In genomic region chr3:46663611-46664135, GRCh38 we compare ENCODE assay signal across 8 cellular contexts. TPM values are rescaled to one million over a fixed set of nuclear protein-coding genes. Genes with fewer than 3 reads are reported as not detected.
A peak's percentile ranks its signal among the peaks of the same experiment; 100 is the strongest.
DNase-seq lines count a peak whose midpoint lies in the region; ATAC-seq, FAIRE-seq and TF ChIP-seq lines count a peak whose summit lies in the region.

No MANE protein-coding gene starts in this region.

- H3K4me3 ChIP-seq in OCI-LY7 (ENCODE audit: low read depth, low read length, poor library complexity, severe bottlenecking) (no peak overlapping the region), heart left ventricle (no peak overlapping the region), small intestine (ENCODE audit: low read depth in 1 of 2, low read length in 2 of 2) (no peak overlapping the region)

- intact Hi-C loops in OCI-LY7 (cut with micrococcal nuclease; ENCODE audit: unreplicated experiment) (no loop called here), heart left ventricle (cut with DNase I) (loop anchor here in 2 of 10 donors (2.0 to 10.0 kb wide), 3 partner anchors 33 to 229 kb away; partner anchors contain the start of gene LRRC2 (in 1 of the 2))

- H2AFZ ChIP-seq in OCI-LY7 (ENCODE audit: low read length), result no peak overlapping the region

- no peaks in the 10 kb centered on the region for H3K79me2 ChIP-seq in OCI-LY7 (ENCODE audit: insufficient read depth, low read depth, low read length)

- POLR2A ChIA-PET in OCI-LY7 (lab: Charles Lee), result no interaction called here

- H4K20me1 ChIP-seq in OCI-LY7 (ENCODE audit: insufficient read depth, low read length), result no peaks in the 10 kb centered on the region

- peaks cover 5% of the 10 kb centered on the region for H3K4me1 ChIP-seq in OCI-LY7 (ENCODE audit: insufficient read depth, low read length, poor library complexity, severe bottlenecking)
- H3K4me1 ChIP-seq in heart left ventricle, result peaks cover 0 to 83% (median 44%) of the 10 kb centered on the region in 12 donors
- H3K4me1 ChIP-seq in small intestine (ENCODE audit: control insufficient read depth in 2 of 2, insufficient read depth in 1 of 2, low read depth in 1 of 2, low read length in 1 of 2), result no peaks in the 10 kb centered on the region

- TF ChIP-seq CTCF in OCI-LY7 (conservative IDR thresholded peaks at IDR 0.05; ENCODE audit: low read length), result peak; percentile 57
- TF ChIP-seq CTCF in heart left ventricle (IDR thresholded peaks at IDR 0.05), result peak in 11 of 12 donors; percentile 25 to 57 (median 38)

- peak; percentile 12 to 17 for DNase-seq in activated T-cell treated with anti-CD3 and anti-CD28 coated beads, Interleukin-2, amount 50 U/mL, for 48 hours
- no peak for DNase-seq in activated T-cell treated with anti-CD3 and anti-CD28 coated beads, Interleukin-2, amount 50 U/mL, for 1 hour
- peak; percentile 18 for DNase-seq in OCI-LY7 (ENCODE audit: low spot score)
- DNase-seq in heart left ventricle, result peak in 4 of 5 donors; percentile 17 to 64 (median 40)
- DNase-seq in NK-92 treated with Interleukin-12 subunit alpha and Interleukin-12 subunit beta, amount 100 ng/mL, for 24 hours (lab: John Stamatoyannopoulos, UW), result no peak
- DNase-seq in small intestine, result no peak

- FAIRE-seq in small intestine (lab: Jason Lieb, UNC), result no peak

- ATAC-seq in heart left ventricle, result peak; percentile 7 to 45 (median 17)
- ATAC-seq in GM19035 (IDR thresholded peaks at IDR 0.05; ENCODE audit: unreplicated experiment), result no peak

- TF ChIP-seq POLR2A in heart left ventricle (IDR thresholded peaks at IDR 0.05), result no peak

- no peak overlapping the region for H3K4me2 ChIP-seq in OCI-LY7 (ENCODE audit: low read length)

- no peak overlapping the region for H3K27ac ChIP-seq in OCI-LY7 (ENCODE audit: low read depth, low read length, poor library complexity, severe bottlenecking)
- H3K27ac ChIP-seq in heart left ventricle, result peak overlapping the region; percentile 47 to 93 (median 79)
- H3K27ac ChIP-seq in temporal lobe (ENCODE audit: low read depth, low read length), result peak overlapping the region; percentile 79
- H3K27ac ChIP-seq in small intestine (ENCODE audit: low read depth in 1 of 2, low read length in 1 of 2), result no peak overlapping the region

- H3K36me3 ChIP-seq in OCI-LY7 (ENCODE audit: insufficient read depth, low read length) (no peaks in the 10 kb centered on the region), heart left ventricle (no peaks in the 10 kb centered on the region), small intestine (ENCODE audit: control insufficient read depth in 2 of 2, insufficient read depth in 2 of 2, low read length in 2 of 2) (no peaks in the 10 kb centered on the region)

- no peaks in the 10 kb centered on the region for H3K9me2 ChIP-seq in OCI-LY7 (ENCODE audit: insufficient read depth, low read length)

- 37 to 52% (median 44%) methylated on average over 8 of the region's 8 CpGs for WGBS in heart left ventricle, 4 donors
- WGBS in small intestine, 3 donors, result 54 to 62% (median 61%) methylated on average over 8 of the region's 8 CpGs

- no peaks in the 10 kb centered on the region for H3K9me3 ChIP-seq in OCI-LY7 (ENCODE audit: low read length)
- H3K9me3 ChIP-seq in heart left ventricle, result no peaks in the 10 kb centered on the region
- no peaks in the 10 kb centered on the region for H3K9me3 ChIP-seq in small intestine (ENCODE audit: control insufficient read depth, low read depth)

- CTCF ChIA-PET in OCI-LY7 (lab: Charles Lee; ENCODE audit: unreplicated experiment), result interaction anchor here (0.6 to 0.7 kb wide), 2 partner anchors 28 to 175 kb away, joined by 3 read pairs; no protein-coding TSS in a partner anchor

- no TSS peak for BruUV-seq in OCI-LY7 (replicated peaks; lab: Mats Ljungman, UMichigan)

- H3K27me3 ChIP-seq in heart left ventricle (no peaks in the 10 kb centered on the region), small intestine (ENCODE audit: control insufficient read depth in 2 of 2, insufficient read depth in 2 of 2, low read length in 2 of 2) (no peaks in the 10 kb centered on the region)

RNA-seq across cellular contexts. Expression of gene ALS2CL, which starts 29.8 kb away (rescaled TPM):
- 0.15 and 0.28 TPM in 2 replicates for total RNA-seq in OCI-LY7 (2014; rRNA removed; shearing (Covaris generic))
- total RNA-seq in OCI-LY7 (2022) (0.07 TPM in 1 of 2 replicates, not detected in the other), heart left ventricle (10 to 100 TPM; 11.8 to 40.7 (median 25.4) TPM), temporal lobe (1.5 TPM)
- polyA plus RNA-seq in heart left ventricle (10 to 100 TPM; 12.4 to 37.1 TPM), small intestine (10 to 100 TPM; 11.8 to 100.0 (median 58.6) TPM)

RNA-seq across cellular contexts. Expression of gene TMIE, which starts 37.5 kb away (rescaled TPM):
- not detected in 2 replicates for total RNA-seq in OCI-LY7 (2014; rRNA removed; shearing (Covaris generic))
- not detected in 2 replicates for total RNA-seq in OCI-LY7 (2022)
- total RNA-seq in heart left ventricle, result under 1 TPM in 8 of 9 donors, not detected in 1; 0.47 to 0.95 (median 0.61) TPM
- polyA plus RNA-seq in heart left ventricle, result under 1 TPM; 0.46 to 0.69 TPM
- total RNA-seq in temporal lobe, result 2.0 TPM
- under 1 TPM in 1 of 3 donors, not detected in 2; 0.70 TPM for polyA plus RNA-seq in small intestine

RNA-seq across cellular contexts. Expression of gene FAM240A, which starts 51.3 kb away (rescaled TPM):
- not detected in 2 replicates for total RNA-seq in OCI-LY7 (2014; rRNA removed; shearing (Covaris generic))
- not detected in 2 replicates for total RNA-seq in OCI-LY7 (2022)
- not detected for total RNA-seq in heart left ventricle
- not detected for polyA plus RNA-seq in heart left ventricle
- total RNA-seq in temporal lobe, result not detected
- polyA plus RNA-seq in small intestine, result not detected

RNA-seq across cellular contexts. Expression of gene PRSS50, which starts 54.0 kb away (rescaled TPM):
- not detected in 2 replicates for total RNA-seq in OCI-LY7 (2014; rRNA removed; shearing (Covaris generic))
- total RNA-seq in OCI-LY7 (2022) (not detected in 2 replicates), heart left ventricle (under 1 TPM in 7 of 9 donors, not detected in 2; 0.23 to 0.65 (median 0.35) TPM), temporal lobe (0.25 TPM)
- polyA plus RNA-seq in heart left ventricle (under 1 TPM; 0.06 to 0.46 TPM), small intestine (under 1 TPM in 1 of 3 donors, not detected in 2; 0.01 TPM)

Comparison
In these comparisons a context has a peak if more than half of its experiments do, and no peak if none do; other contexts are left out.
1. DNase-seq: peak in activated T-cell treated with anti-CD3 and anti-CD28 coated beads, Interleukin-2, amount 50 U/mL, for 48 hours (2 of 2), OCI-LY7 (single experiment) and heart left ventricle (4 of 5); none in activated T-cell treated with anti-CD3 and anti-CD28 coated beads, Interleukin-2, amount 50 U/mL, for 1 hour (single experiment), NK-92 treated with Interleukin-12 subunit alpha and Interleukin-12 subunit beta, amount 100 ng/mL, for 24 hours (single experiment) and small intestine (single experiment).
2. H3K27ac ChIP-seq: peak in heart left ventricle (12 of 12) and temporal lobe (single experiment); none in OCI-LY7 (single experiment) and small intestine (0 of 2).